In genomic region chr2:54556659-54557121, GRCh38 we compare ENCODE assay signal across 8 cellular contexts.
DNase-seq lines count a peak whose midpoint lies in the region; ATAC-seq and TF ChIP-seq lines count a peak whose summit lies in the region.

No MANE protein-coding gene starts in this region.

- H3K27me3 ChIP-seq in colonic mucosa, result no peaks in the 10 kb centered on the region
- H3K27me3 ChIP-seq in prostate gland (replicated peaks; ENCODE audit: insufficient read depth), result no peaks in the 10 kb centered on the region

- H3K4me3 Mint-ChIP-seq in natural killer cell, result peak overlapping the region; percentile 96

- H3K4me3 ChIP-seq in colonic mucosa, result no peak overlapping the region
- no peak overlapping the region for H3K4me3 ChIP-seq in prostate gland

- ATAC-seq in natural killer cell (no peak), GM18858 (IDR thresholded peaks at IDR 0.05; ENCODE audit: unreplicated experiment) (no peak), GM18505 (IDR thresholded peaks at IDR 0.05; ENCODE audit: unreplicated experiment) (no peak)

- TF ChIP-seq POLR2A in GM18505 (IDR thresholded peaks at IDR 0.05; ENCODE audit: borderline replicate concordance, extremely low read depth, insufficient read depth, insufficient read length), result no peak
- TF ChIP-seq POLR2A in prostate gland (IDR thresholded peaks at IDR 0.05), result no peak

- peak overlapping the region in 1 of 2 donors; percentile 95 for H3K9ac ChIP-seq in colonic mucosa (ENCODE audit: low read depth in 2 of 2, low read length in 2 of 2)

- H3K27ac ChIP-seq in KOPT-K1 (ENCODE audit: low read depth, low read length, poor library complexity, severe bottlenecking) (peak overlapping the region; percentile 95), colonic mucosa (peak overlapping the region; percentile 89), prostate gland (peak overlapping the region in 1 of 2 donors; percentile 83)

- H3K36me3 ChIP-seq in KOPT-K1 (ENCODE audit: insufficient read depth, low read length), result no peaks in the 10 kb centered on the region
- no peaks in the 10 kb centered on the region for H3K36me3 ChIP-seq in colonic mucosa
- H3K36me3 ChIP-seq in prostate gland, result no peaks in the 10 kb centered on the region

- no peak for TF ChIP-seq CTCF in AG09319 (IDR thresholded peaks at IDR 0.05; ENCODE audit: low read depth, low read length)
- TF ChIP-seq CTCF in colonic mucosa (IDR thresholded peaks at IDR 0.05), result no peak
- no peak for TF ChIP-seq CTCF in natural killer cell (IDR thresholded peaks at IDR 0.05)
- no peak for TF ChIP-seq CTCF in prostate gland (IDR thresholded peaks at IDR 0.05)

- DNase-seq in AG09319 (ENCODE audit: extremely low read depth, low read depth) (peak; percentile 54), colonic mucosa (no peak), natural killer cell (no peak), SW 1271 (lab: John Stamatoyannopoulos, UW) (no peak), prostate gland (ENCODE audit: low spot score) (no peak)

- H3K36me3 Mint-ChIP-seq in natural killer cell, result no peaks in the 10 kb centered on the region

- H3K4me1 ChIP-seq in colonic mucosa, result peaks cover 11% of the 10 kb centered on the region
- peaks cover 18% of the 10 kb centered on the region for H3K4me1 ChIP-seq in prostate gland (replicated peaks)

- peaks cover 42 to 47% of the 10 kb centered on the region in 2 donors for H3K4me1 Mint-ChIP-seq in natural killer cell

- H3K27me3 Mint-ChIP-seq in natural killer cell (ENCODE audit: low read depth in 2 of 2), result no peaks in the 10 kb centered on the region

- H3K9me3 Mint-ChIP-seq in natural killer cell, result no peaks in the 10 kb centered on the region

- H3K27ac Mint-ChIP-seq in natural killer cell, result peak overlapping the region; percentile 90 to 96

- H3K9me3 ChIP-seq in KOPT-K1 (ENCODE audit: insufficient read depth, low read length, poor library complexity, severe bottlenecking) (no peaks in the 10 kb centered on the region), colonic mucosa (no peaks in the 10 kb centered on the region), prostate gland (no peaks in the 10 kb centered on the region)

- WGBS in prostate gland, result 97% methylated on average over 1 of the region's 1 CpG

- intact Hi-C loops in colonic mucosa (cut with DNase I) (no loop called here), natural killer cell (cut with micrococcal nuclease) (no loop called here), prostate gland (cut with DNase I) (loop anchor here (5.0 kb wide), 1 partner anchor 81 kb away; no protein-coding TSS in a partner anchor)
